ENCODE assay signal across 19 cellular contexts in the genomic region with DNA sequence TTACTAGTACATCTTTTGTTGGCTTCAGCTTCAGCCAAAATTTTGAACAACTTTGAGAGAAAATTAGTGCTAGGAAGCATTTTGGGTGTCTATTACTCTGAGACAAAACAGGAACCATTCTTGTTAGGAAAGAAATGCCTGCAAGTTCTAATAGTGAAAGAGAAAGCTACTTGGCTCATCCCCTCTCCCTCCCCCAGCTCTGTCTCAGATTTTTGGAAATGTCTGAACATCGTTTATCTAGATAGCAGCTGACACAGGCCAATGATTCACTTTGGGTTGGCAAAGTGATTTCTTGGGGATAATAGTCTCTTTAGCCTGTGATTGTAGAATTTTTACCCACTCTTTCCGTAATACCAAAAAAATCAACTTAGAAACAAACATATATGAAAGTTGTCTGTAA. TPM values are rescaled to one million over a fixed set of nuclear protein-coding genes. Genes with fewer than 3 reads are reported as not detected.
A peak's percentile ranks its signal among the peaks of the same experiment; 100 is the strongest.
DNase-seq lines count a peak whose midpoint lies in the region; ATAC-seq and TF ChIP-seq lines count a peak whose summit lies in the region.
"Had no signal": no experiment of that assay in that cellular context is flagged by ENCODE, and none has a peak within 500 bp of the region (broad histone marks: within the 10 kb centered on the region; RNA-seq: fewer than 3 reads in every experiment).

No MANE protein-coding gene starts in this region.

- DNase-seq in breast epithelium (ENCODE audit: low spot score in 2 of 2) = no peak
- no peak for DNase-seq in MCF 10A (ENCODE audit: unreplicated experiment)
- no peak for DNase-seq in esophagus muscularis mucosa (ENCODE audit: extremely low spot score)
- DNase-seq in mesothelial cell of epicardium (ENCODE audit: low spot score in 2 of 2, unreplicated experiment in 2 of 2) = no peak
- DNase-seq in upper lobe of right lung = no peak
- no peak for DNase-seq in Karpas-422
- DNase-seq in activated CD8-positive, alpha-beta T cell treated with anti-CD3 and anti-CD28 coated beads, Interleukin-2, amount 10 ng/mL, durations not matched to agents 7 days and 5 days = no peak
- DNase-seq in SHP77 treated with DMSO at 0.1 percent for 48 hours (lab: John Stamatoyannopoulos, UW) = no peak
- DNase-seq: activated CD4-positive, alpha-beta T cell treated with anti-CD3 and anti-CD28 coated beads for 48 hours; activated naive CD4-positive, alpha-beta T cell treated with anti-CD3 and anti-CD28 coated beads for 36 hours; C1 segment of cervical spinal cord; DMS 273 treated with DMSO at 0.1 percent for 48 hours; HCEC 1CT; NCI-H1930; NCI-H524 treated with DMSO at 0.1 percent for 48 hours; PC-3; SK-N-SH had no signal

- H3K36me3 Mint-ChIP-seq in MCF 10A (ENCODE audit: insufficient read depth, unreplicated experiment) (no peaks in the 10 kb centered on the region), mesothelial cell of epicardium (no peaks in the 10 kb centered on the region)
- no peaks in the 10 kb centered on the region for H3K36me3 Mint-ChIP-seq in activated CD8-positive, alpha-beta T cell treated with anti-CD3 and anti-CD28 coated beads, Interleukin-2, amount 10 ng/mL, durations not matched to agents 7 days and 5 days (ENCODE audit: low read depth)

- H3K4me3 Mint-ChIP-seq in MCF 10A (ENCODE audit: unreplicated experiment) (no peak overlapping the region), mesothelial cell of epicardium (no peak overlapping the region)
- H3K4me3 Mint-ChIP-seq in activated CD8-positive, alpha-beta T cell treated with anti-CD3 and anti-CD28 coated beads, Interleukin-2, amount 10 ng/mL, durations not matched to agents 7 days and 5 days = no peak overlapping the region
- H3K4me3 Mint-ChIP-seq: activated naive CD4-positive, alpha-beta T cell treated with anti-CD3 and anti-CD28 coated beads for 36 hours had no signal

- H3K4me3 ChIP-seq in breast epithelium (no peak overlapping the region), esophagus muscularis mucosa (peak overlapping the region in 1 of 4 donors; percentile 12), upper lobe of right lung (no peak overlapping the region), Karpas-422 (ENCODE audit: low read length) (no peak overlapping the region)
- H3K4me3 ChIP-seq: suprapubic skin had no signal

- WGBS in esophagus muscularis mucosa = 38% methylated on average over 2 of the region's 2 CpGs

- H3K36me3 ChIP-seq in breast epithelium (no peaks in the 10 kb centered on the region), esophagus muscularis mucosa (no peaks in the 10 kb centered on the region), upper lobe of right lung (no peaks in the 10 kb centered on the region), Karpas-422 (ENCODE audit: insufficient read depth, low read length) (no peaks in the 10 kb centered on the region)
- H3K36me3 ChIP-seq: suprapubic skin had no signal

- no peaks in the 10 kb centered on the region for H4K20me1 ChIP-seq in Karpas-422 (ENCODE audit: insufficient read depth, low read depth, low read length)

- H3K4me1 Mint-ChIP-seq in MCF 10A (ENCODE audit: insufficient read depth, unreplicated experiment) (no peaks in the 10 kb centered on the region), mesothelial cell of epicardium (peaks cover 31% of the 10 kb centered on the region)
- H3K4me1 Mint-ChIP-seq in activated CD8-positive, alpha-beta T cell treated with anti-CD3 and anti-CD28 coated beads, Interleukin-2, amount 10 ng/mL, durations not matched to agents 7 days and 5 days (ENCODE audit: low read depth) = no peaks in the 10 kb centered on the region

- H3K9me2 ChIP-seq in Karpas-422 (replicated peaks; ENCODE audit: insufficient read depth, low read length) = no peaks in the 10 kb centered on the region
- H3K9me2 ChIP-seq: SK-N-SH had no signal

- peaks cover 3% of the 10 kb centered on the region for H3K9me3 Mint-ChIP-seq in MCF 10A (ENCODE audit: unreplicated experiment)
- H3K9me3 Mint-ChIP-seq in mesothelial cell of epicardium = peaks cover 6% of the 10 kb centered on the region
- no peaks in the 10 kb centered on the region for H3K9me3 Mint-ChIP-seq in activated CD8-positive, alpha-beta T cell treated with anti-CD3 and anti-CD28 coated beads, Interleukin-2, amount 10 ng/mL, durations not matched to agents 7 days and 5 days (ENCODE audit: insufficient read depth)
- H3K9me3 Mint-ChIP-seq: activated naive CD4-positive, alpha-beta T cell treated with anti-CD3 and anti-CD28 coated beads for 36 hours had no signal

- H3K27ac Mint-ChIP-seq in MCF 10A (ENCODE audit: low read depth, unreplicated experiment) (no peak overlapping the region), mesothelial cell of epicardium (peak overlapping the region; percentile 66)
- no peak overlapping the region for H3K27ac Mint-ChIP-seq in activated CD8-positive, alpha-beta T cell treated with anti-CD3 and anti-CD28 coated beads, Interleukin-2, amount 10 ng/mL, durations not matched to agents 7 days and 5 days
- H3K27ac Mint-ChIP-seq: activated naive CD4-positive, alpha-beta T cell treated with anti-CD3 and anti-CD28 coated beads for 36 hours had no signal

- CTCF ChIA-PET in MCF 10A (lab: Yijun Ruan, JAX) = no interaction called here
- CTCF ChIA-PET in activated CD8-positive, alpha-beta T cell treated with anti-CD3 and anti-CD28 coated beads, Interleukin-2, amount 10 ng/mL, durations not matched to agents 7 days and 5 days (lab: Charles Lee) = no interaction called here

- POLR2A ChIA-PET in MCF 10A (lab: Yijun Ruan, JAX) = interaction anchor here (0.9 kb wide), 1 partner anchor 42 kb away, joined by 3 read pairs; a partner anchor contains a TSS
- POLR2A ChIA-PET in activated CD8-positive, alpha-beta T cell treated with anti-CD3 and anti-CD28 coated beads, Interleukin-2, amount 10 ng/mL, durations not matched to agents 7 days and 5 days (lab: Charles Lee) = no interaction called here

- TF ChIP-seq POLR2A in breast epithelium (IDR thresholded peaks at IDR 0.05) (no peak), esophagus muscularis mucosa (IDR thresholded peaks at IDR 0.05; ENCODE audit: low read depth) (no peak)

- intact Hi-C loops in breast epithelium (cut with DNase I; ENCODE audit: low total_unique reads) = no loop called here
- intact Hi-C loops in MCF 10A (cut with micrococcal nuclease) = no loop called here
- intact Hi-C loops in esophagus muscularis mucosa (cut with DNase I) = no loop called here
- intact Hi-C loops in upper lobe of right lung (cut with DNase I) = no loop called here

- no peak overlapping the region for H2AFZ ChIP-seq in Karpas-422 (ENCODE audit: low read length)

- H3K9me3 ChIP-seq in breast epithelium = no peaks in the 10 kb centered on the region
- H3K9me3 ChIP-seq in esophagus muscularis mucosa = no peaks in the 10 kb centered on the region
- H3K9me3 ChIP-seq in upper lobe of right lung = no peaks in the 10 kb centered on the region
- no peaks in the 10 kb centered on the region for H3K9me3 ChIP-seq in Karpas-422 (ENCODE audit: low read length)
- H3K9me3 ChIP-seq: SK-N-SH, suprapubic skin had no signal

- TF ChIP-seq EP300 in esophagus muscularis mucosa (IDR thresholded peaks at IDR 0.05) = no peak

- no peak overlapping the region for H3K4me2 ChIP-seq in Karpas-422 (ENCODE audit: low read depth, low read length, poor library complexity, severe bottlenecking)
- H3K4me2 ChIP-seq: SK-N-SH had no signal

- BruUV-seq in MCF 10A (replicated peaks; lab: Mats Ljungman, UMichigan) = no TSS peak

- H3K27ac ChIP-seq in breast epithelium = peak overlapping the region; percentile 25 to 29
- H3K27ac ChIP-seq in esophagus muscularis mucosa (replicated peaks in 1 of 4) = peak overlapping the region; percentile 32 to 38 (median 34)
- peak overlapping the region; percentile 12 for H3K27ac ChIP-seq in upper lobe of right lung
- no peak overlapping the region for H3K27ac ChIP-seq in Karpas-422 (ENCODE audit: low read length)
- H3K27ac ChIP-seq: 22Rv1, suprapubic skin had no signal

- no peak overlapping the region for H3K9ac ChIP-seq in Karpas-422 (ENCODE audit: low read length)
- H3K9ac ChIP-seq: SK-N-SH had no signal

- peak; percentile 53 for ATAC-seq in upper lobe of right lung
- no peak for ATAC-seq in activated CD8-positive, alpha-beta T cell treated with anti-CD3 and anti-CD28 coated beads, Interleukin-2, amount 10 ng/mL, durations not matched to agents 7 days and 5 days
- ATAC-seq: PC-3 had no signal

- no peaks in the 10 kb centered on the region for H3K27me3 ChIP-seq in breast epithelium
- H3K27me3 ChIP-seq in esophagus muscularis mucosa = no peaks in the 10 kb centered on the region
- no peaks in the 10 kb centered on the region for H3K27me3 ChIP-seq in upper lobe of right lung
- H3K27me3 ChIP-seq in Karpas-422 (ENCODE audit: low read length) = no peaks in the 10 kb centered on the region
- H3K27me3 ChIP-seq: suprapubic skin had no signal

- H3K27me3 Mint-ChIP-seq in MCF 10A (ENCODE audit: insufficient read depth, unreplicated experiment) = no peaks in the 10 kb centered on the region
- no peaks in the 10 kb centered on the region for H3K27me3 Mint-ChIP-seq in mesothelial cell of epicardium (ENCODE audit: low read depth)
- no peaks in the 10 kb centered on the region for H3K27me3 Mint-ChIP-seq in activated CD8-positive, alpha-beta T cell treated with anti-CD3 and anti-CD28 coated beads, Interleukin-2, amount 10 ng/mL, durations not matched to agents 7 days and 5 days (ENCODE audit: low read depth)

- no peaks in the 10 kb centered on the region for H3K79me2 ChIP-seq in Karpas-422 (ENCODE audit: low read length)

- TF ChIP-seq CTCF in breast epithelium (IDR thresholded peaks at IDR 0.05) = no peak
- TF ChIP-seq CTCF in MCF 10A (IDR thresholded peaks at IDR 0.05; ENCODE audit: unreplicated experiment) = no peak
- no peak for TF ChIP-seq CTCF in esophagus muscularis mucosa (IDR thresholded peaks at IDR 0.05)
- no peak for TF ChIP-seq CTCF in mesothelial cell of epicardium (IDR thresholded peaks at IDR 0.05; ENCODE audit: unreplicated experiment)
- no peak for TF ChIP-seq CTCF in upper lobe of right lung (IDR thresholded peaks at IDR 0.05)

- H3K4me1 ChIP-seq in breast epithelium (no peaks in the 10 kb centered on the region), esophagus muscularis mucosa (peaks cover 9 to 15% (median 12%) of the 10 kb centered on the region in 4 donors), upper lobe of right lung (no peaks in the 10 kb centered on the region), Karpas-422 (ENCODE audit: low read length) (no peaks in the 10 kb centered on the region)
- H3K4me1 ChIP-seq: suprapubic skin had no signal

RNA-seq across cellular contexts. Expression of a gene that starts 42.3 kb away (rescaled TPM):
- total RNA-seq in breast epithelium (100 to 1,000 TPM in 2 of 3 donors, 10 to 100 TPM in 1; 41.7 to 181 (median 140) TPM), MCF 10A (2022) (82.8 and 107 TPM in 2 replicates), esophagus muscularis mucosa (10 to 100 TPM; 62.7 to 94.0 (median 76.0) TPM), mesothelial cell of epicardium (71.3 to 82.1 TPM (median 72.7 TPM) in 3 replicates), upper lobe of right lung (99.3 TPM)
- total RNA-seq in Karpas-422 (2014; rRNA removed; shearing (Covaris generic); ENCODE audit: low replicate concordance) = not detected in 2 replicates
- 1 to 10 TPM in 1 of 2 experiments, under 1 TPM in 1; 0.76 to 1.0 TPM for total RNA-seq in activated CD8-positive, alpha-beta T cell treated with anti-CD3 and anti-CD28 coated beads, Interleukin-2, amount 10 ng/mL, durations not matched to agents 7 days and 5 days

Comparison
In these comparisons a context has a peak if more than half of its experiments do, and no peak if none do; other contexts are left out.
1. RNA of a gene that starts 42.3 kb away (total RNA-seq): 41.7 to 181 TPM in breast epithelium, 99.3 TPM in upper lobe of right lung (single experiment), 62.7 to 94.0 TPM in esophagus muscularis mucosa, 82.8 to 107 TPM in MCF 10A and 71.3 to 82.1 TPM in mesothelial cell of epicardium; 0.76 to 1.0 TPM in activated CD8-positive, alpha-beta T cell treated with anti-CD3 and anti-CD28 coated beads, Interleukin-2, amount 10 ng/mL, durations not matched to agents 7 days and 5 days and not detected in Karpas-422; every median in the first group is over 10 times any median in the second.